ENCODE assay signal across 10 cellular contexts in the genomic region with DNA sequence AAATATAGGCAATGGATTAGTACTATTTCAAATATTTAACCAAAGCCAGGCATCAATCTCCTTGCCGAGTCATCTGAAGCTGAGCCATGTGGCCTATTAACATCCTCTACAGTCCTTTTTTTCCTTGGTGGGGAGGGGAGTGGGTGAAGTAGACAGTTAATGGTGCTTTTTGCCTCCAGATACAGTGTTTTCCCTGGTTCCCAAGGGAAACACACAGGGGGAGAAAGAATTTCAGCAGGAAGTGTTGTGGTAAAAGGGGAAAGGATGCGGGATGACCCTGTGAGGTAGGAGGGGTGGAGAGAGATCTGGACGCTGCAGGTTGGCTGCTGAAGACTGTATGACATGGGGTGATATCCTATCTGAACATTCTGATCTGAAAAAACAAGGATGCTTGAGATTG. TPM values are rescaled to one million over a fixed set of nuclear protein-coding genes. Genes with fewer than 3 reads are reported as not detected.
A peak's percentile ranks its signal among the peaks of the same experiment; 100 is the strongest.
DNase-seq lines count a peak whose midpoint lies in the region; ATAC-seq and TF ChIP-seq lines count a peak whose summit lies in the region.
"Had no signal": no experiment of that assay in that cellular context is flagged by ENCODE, and none has a peak within 500 bp of the region (broad histone marks: within the 10 kb centered on the region; RNA-seq: fewer than 3 reads in every experiment).

No MANE protein-coding gene starts in this region.

- peaks cover 0 to 53% (median 24%) of the 10 kb centered on the region in 4 donors for H3K4me1 ChIP-seq in tibial nerve

- peaks cover 22% of the 10 kb centered on the region for H3K4me1 Mint-ChIP-seq in activated T-cell treated with anti-CD3 and anti-CD28 coated beads, Interleukin-2, amount 50 U/mL, for 24 hours (ENCODE audit: low read depth)
- peaks cover 8% of the 10 kb centered on the region for H3K4me1 Mint-ChIP-seq in activated CD8-positive, alpha-beta T cell treated with anti-CD3 and anti-CD28 coated beads for 36 hours (ENCODE audit: low read depth)

- H3K27me3 ChIP-seq in tibial nerve, result no peaks in the 10 kb centered on the region
- H3K27me3 ChIP-seq: testis had no signal

- H3K4me3 ChIP-seq in astrocyte of the spinal cord (ENCODE audit: low read depth, low read length) (no peak overlapping the region), tibial nerve (no peak overlapping the region)
- H3K4me3 ChIP-seq: testis had no signal

- no peak for TF ChIP-seq POLR2A in tibial nerve (IDR thresholded peaks at IDR 0.05)

- no peaks in the 10 kb centered on the region for H3K9me3 Mint-ChIP-seq in activated T-cell treated with anti-CD3 and anti-CD28 coated beads, Interleukin-2, amount 50 U/mL, for 24 hours
- no peaks in the 10 kb centered on the region for H3K9me3 Mint-ChIP-seq in activated CD8-positive, alpha-beta T cell treated with anti-CD3 and anti-CD28 coated beads for 36 hours
- H3K9me3 Mint-ChIP-seq: CD8-positive, alpha-beta memory T cell had no signal

- peak overlapping the region; percentile 39 to 84 (median 62) for H3K27ac ChIP-seq in tibial nerve

- 22 to 36% methylated on average over 3 of the region's 3 CpGs for WGBS in tibial nerve, 2 donors

- H3K27me3 Mint-ChIP-seq in activated T-cell treated with anti-CD3 and anti-CD28 coated beads, Interleukin-2, amount 50 U/mL, for 24 hours, result no peaks in the 10 kb centered on the region
- H3K27me3 Mint-ChIP-seq in activated CD8-positive, alpha-beta T cell treated with anti-CD3 and anti-CD28 coated beads for 36 hours, result no peaks in the 10 kb centered on the region
- H3K27me3 Mint-ChIP-seq: CD8-positive, alpha-beta memory T cell had no signal

- CTCF ChIA-PET in activated CD8-positive, alpha-beta T cell treated with anti-CD3 and anti-CD28 coated beads for 36 hours (lab: Charles Lee), result interaction anchor here (1.1 kb wide), 1 partner anchor 13 kb away, joined by 3 read pairs; no protein-coding TSS in a partner anchor

- H3K9me3 ChIP-seq in tibial nerve, result no peaks in the 10 kb centered on the region
- H3K9me3 ChIP-seq: testis had no signal

- DNase-seq in activated T-cell treated with anti-CD3 and anti-CD28 coated beads, Interleukin-2, amount 50 U/mL, for 24 hours, result no peak
- no peak for DNase-seq in activated T-cell treated with anti-CD3 and anti-CD28 coated beads, Interleukin-2, amount 50 U/mL, for 1 hour
- DNase-seq in astrocyte of the spinal cord (ENCODE audit: low read depth, low spot score), result peak; percentile 97
- DNase-seq in islet precursor cell, result peak; percentile 97
- DNase-seq in tibial nerve (ENCODE audit: low spot score in 2 of 2), result no peak
- no peak for DNase-seq in NOMO-1 treated with DMSO at 0.1 percent for 48 hours (lab: John Stamatoyannopoulos, UW; ENCODE audit: unreplicated experiment)
- DNase-seq in activated CD8-positive, alpha-beta T cell treated with anti-CD3 and anti-CD28 coated beads for 36 hours, result no peak
- DNase-seq: CD8-positive, alpha-beta memory T cell; testis had no signal

- peaks cover 0 to under 1% (median 0%) of the 10 kb centered on the region in 3 donors for H3K36me3 ChIP-seq in tibial nerve

- ATAC-seq in activated CD8-positive, alpha-beta T cell treated with anti-CD3 and anti-CD28 coated beads for 36 hours, result no peak
- no peak for ATAC-seq in HG02970 (IDR thresholded peaks at IDR 0.05; ENCODE audit: low FRiP score, unreplicated experiment)

- H3K27ac Mint-ChIP-seq in activated T-cell treated with anti-CD3 and anti-CD28 coated beads, Interleukin-2, amount 50 U/mL, for 24 hours, result peak overlapping the region; percentile 50
- no peak overlapping the region for H3K27ac Mint-ChIP-seq in activated CD8-positive, alpha-beta T cell treated with anti-CD3 and anti-CD28 coated beads for 36 hours

- peak in 1 of 2 donors; percentile 44 for TF ChIP-seq EP300 in tibial nerve (IDR thresholded peaks at IDR 0.05)

- H3K36me3 Mint-ChIP-seq in activated T-cell treated with anti-CD3 and anti-CD28 coated beads, Interleukin-2, amount 50 U/mL, for 24 hours (ENCODE audit: low read depth), result peaks cover 68% of the 10 kb centered on the region
- peaks cover 21% of the 10 kb centered on the region for H3K36me3 Mint-ChIP-seq in activated CD8-positive, alpha-beta T cell treated with anti-CD3 and anti-CD28 coated beads for 36 hours (ENCODE audit: low read depth)

- in situ Hi-C loops in astrocyte of the spinal cord (cut with HindIII; ENCODE audit: low sequenced_read_pairs), result no loop called here

- H3K4me3 Mint-ChIP-seq in activated T-cell treated with anti-CD3 and anti-CD28 coated beads, Interleukin-2, amount 50 U/mL, for 24 hours, result no peak overlapping the region
- H3K4me3 Mint-ChIP-seq in activated CD8-positive, alpha-beta T cell treated with anti-CD3 and anti-CD28 coated beads for 36 hours, result no peak overlapping the region
- H3K4me3 Mint-ChIP-seq: CD8-positive, alpha-beta memory T cell had no signal

- no peak for TF ChIP-seq CTCF in astrocyte of the spinal cord (IDR thresholded peaks at IDR 0.05; ENCODE audit: low read depth, low read length)
- no peak for TF ChIP-seq CTCF in tibial nerve (IDR thresholded peaks at IDR 0.05)
- TF ChIP-seq CTCF in activated CD8-positive, alpha-beta T cell treated with anti-CD3 and anti-CD28 coated beads for 36 hours (IDR thresholded peaks at IDR 0.05), result no peak

- POLR2A ChIA-PET in activated CD8-positive, alpha-beta T cell treated with anti-CD3 and anti-CD28 coated beads for 36 hours (lab: Charles Lee), result no interaction called here

- intact Hi-C loops in activated CD8-positive, alpha-beta T cell treated with anti-CD3 and anti-CD28 coated beads for 36 hours (cut with micrococcal nuclease), result no loop called here

RNA-seq across cellular contexts. Expression of gene CLDN20, which starts 9.6 kb away (rescaled TPM):
- total RNA-seq in tibial nerve, result 1 to 10 TPM; 1.5 to 4.4 (median 3.3) TPM
- total RNA-seq in activated CD8-positive, alpha-beta T cell treated with anti-CD3 and anti-CD28 coated beads for 36 hours, result not detected
- total RNA-seq: CD8-positive, alpha-beta memory T cell; testis had no signal

RNA-seq across cellular contexts. Expression of gene TFB1M, which starts 40.8 kb away (rescaled TPM):
- total RNA-seq in tibial nerve, result 10 to 100 TPM; 21.4 to 52.7 (median 22.1) TPM
- total RNA-seq in activated CD8-positive, alpha-beta T cell treated with anti-CD3 and anti-CD28 coated beads for 36 hours, result 10 to 100 TPM; 70.9 to 76.6 TPM

Comparison
In these comparisons a context has a peak if more than half of its experiments do, and no peak if none do; other contexts are left out.
1. DNase-seq: peak in astrocyte of the spinal cord (single experiment) and islet precursor cell (single experiment); none in activated T-cell treated with anti-CD3 and anti-CD28 coated beads, Interleukin-2, amount 50 U/mL, for 24 hours (single experiment), activated T-cell treated with anti-CD3 and anti-CD28 coated beads, Interleukin-2, amount 50 U/mL, for 1 hour (single experiment), tibial nerve (0 of 2), NOMO-1 treated with DMSO at 0.1 percent for 48 hours (single experiment) and activated CD8-positive, alpha-beta T cell treated with anti-CD3 and anti-CD28 coated beads for 36 hours (single experiment).